Comparison of ENCODE assay signal across 19 cellular contexts in genomic region chr22:38184788-38185187, GRCh38.
"Had no signal": no experiment of that assay in that cellular context is flagged by ENCODE, and none has a peak within 500 bp of the region (broad histone marks: within the 10 kb centered on the region; RNA-seq: fewer than 3 reads in every experiment).

No MANE protein-coding gene starts in this region.

- H3K9me3 ChIP-seq: colonic mucosa, esophagus squamous epithelium, gastroesophageal sphincter, right atrium auricular region, sigmoid colon, tibial artery, upper lobe of left lung, uterus had no signal

- H3K36me3 Mint-ChIP-seq: natural killer cell treated with Interleukin-12 subunit alpha and Interleukin-12 subunit beta and Interleukin-15 and Interleukin-18, amount 100 ng/mL, for 72 hours had no signal

- H3K27ac ChIP-seq: colonic mucosa, esophagus squamous epithelium, gastroesophageal sphincter, hepatocyte, right atrium auricular region, sigmoid colon, skin epidermis, tibial artery, uterus had no signal

- H3K4me3 ChIP-seq: colonic mucosa, esophagus squamous epithelium, gastroesophageal sphincter, hepatocyte, lung, right atrium auricular region, sigmoid colon, skin epidermis, tibial artery, upper lobe of left lung, uterus had no signal

- H3K4me3 Mint-ChIP-seq: natural killer cell treated with Interleukin-12 subunit alpha and Interleukin-12 subunit beta and Interleukin-15 and Interleukin-18, amount 100 ng/mL, for 72 hours had no signal

- H3K27me3 ChIP-seq: colonic mucosa, esophagus squamous epithelium, gastroesophageal sphincter, hepatocyte, right atrium auricular region, sigmoid colon, tibial artery, upper lobe of left lung, uterus had no signal

- H3K27me3 Mint-ChIP-seq: natural killer cell treated with Interleukin-12 subunit alpha and Interleukin-12 subunit beta and Interleukin-15 and Interleukin-18, amount 100 ng/mL, for 72 hours had no signal

- DNase-seq: colonic mucosa; dermis blood vessel endothelial cell; esophagus squamous epithelium; foreskin fibroblast; left colon; left ventricle myocardium superior; mesenchymal stem cell; midbrain; sigmoid colon; stimulated activated naive CD8-positive, alpha-beta T cell treated with anti-CD3 and anti-CD28 coated beads, Interleukin-15, Interleukin-2, amounts not matched to agents 100 U/mL and 50 U/mL, for 24 hours; tibial artery; upper lobe of left lung; uterus had no signal

- ATAC-seq: gastroesophageal sphincter; left colon; left ventricle myocardium superior; natural killer cell treated with Interleukin-12 subunit alpha and Interleukin-12 subunit beta and Interleukin-15 and Interleukin-18, amount 100 ng/mL, for 72 hours; stimulated activated naive CD8-positive, alpha-beta T cell treated with anti-CD3 and anti-CD28 coated beads, Interleukin-15, Interleukin-2, amounts not matched to agents 100 U/mL and 50 U/mL, for 24 hours had no signal

- H3K36me3 ChIP-seq: colonic mucosa, esophagus squamous epithelium, gastroesophageal sphincter, right atrium auricular region, sigmoid colon, tibial artery, upper lobe of left lung, uterus had no signal
